Comparison of ENCODE assay signal across 8 cellular contexts in the genomic region with DNA sequence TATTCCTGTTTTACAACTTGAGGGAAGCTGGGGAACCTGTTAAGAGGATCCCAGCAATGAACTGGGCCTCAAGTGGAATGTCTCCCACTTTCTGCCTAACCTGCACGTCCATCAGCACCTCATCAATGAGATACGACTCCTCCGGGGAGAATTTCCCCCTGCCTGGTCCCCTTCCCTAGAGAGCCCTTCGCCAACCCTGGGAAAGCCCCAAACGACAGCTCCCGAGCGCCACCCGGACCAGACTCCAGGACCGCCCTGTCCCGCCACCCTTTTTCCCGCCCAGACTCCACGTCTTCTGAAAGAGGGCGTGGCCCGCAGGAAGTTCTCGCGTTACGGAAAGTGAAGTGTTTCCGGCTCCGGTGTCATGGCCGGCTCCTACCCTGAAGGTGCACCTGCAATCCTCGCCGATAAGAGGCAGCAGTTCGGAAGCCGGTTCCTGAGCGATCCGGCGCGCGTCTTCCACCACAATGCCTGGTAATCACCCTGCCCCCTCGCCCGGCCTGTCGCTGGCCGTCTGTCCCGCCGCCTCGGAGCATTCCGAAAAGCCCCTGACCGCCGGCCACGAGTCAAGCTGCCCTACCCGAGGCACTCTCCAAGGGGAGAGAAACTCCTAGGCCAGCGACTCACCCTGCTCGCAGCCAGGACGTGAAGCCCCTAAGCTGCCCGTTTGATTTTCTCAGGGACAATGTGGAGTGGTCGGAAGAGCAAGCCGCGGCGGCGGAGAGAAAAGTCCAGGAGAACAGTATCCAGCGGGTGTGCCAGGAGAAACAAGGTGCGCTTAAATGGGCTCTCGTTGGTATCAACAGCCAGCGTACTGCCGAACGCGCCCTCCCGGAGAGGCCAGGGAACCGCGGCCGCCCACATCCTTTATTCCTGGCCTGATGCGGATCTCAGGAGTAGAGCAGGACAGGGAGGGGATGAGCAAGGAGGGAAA. TPM values are rescaled to one million over a fixed set of nuclear protein-coding genes. Genes with fewer than 3 reads are reported as not detected.
DNase-seq lines count a peak whose midpoint lies in the region; ATAC-seq, FAIRE-seq and TF ChIP-seq lines count a peak whose summit lies in the region.
"Not testable (repeated sequence)": the region's sequence is repeated elsewhere in the genome, so short reads cannot be mapped to it uniquely, and the experiment has no call there.

A gene with protein sequence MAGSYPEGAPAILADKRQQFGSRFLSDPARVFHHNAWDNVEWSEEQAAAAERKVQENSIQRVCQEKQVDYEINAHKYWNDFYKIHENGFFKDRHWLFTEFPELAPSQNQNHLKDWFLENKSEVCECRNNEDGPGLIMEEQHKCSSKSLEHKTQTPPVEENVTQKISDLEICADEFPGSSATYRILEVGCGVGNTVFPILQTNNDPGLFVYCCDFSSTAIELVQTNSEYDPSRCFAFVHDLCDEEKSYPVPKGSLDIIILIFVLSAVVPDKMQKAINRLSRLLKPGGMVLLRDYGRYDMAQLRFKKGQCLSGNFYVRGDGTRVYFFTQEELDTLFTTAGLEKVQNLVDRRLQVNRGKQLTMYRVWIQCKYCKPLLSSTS (plus strand): TSS at position 347 of the 934 bp plus-strand sequence. CDS start 18 bp downstream, at position 365.

- H3K9me3 Mint-ChIP-seq in nephron progenitor cell: not testable (repeated sequence)

- DNase-seq in ELR (ENCODE audit: low read depth) (peak; percentile 96), H54 (ENCODE audit: insufficient read length, low spot score) (peak; percentile 62), LoVo (ENCODE audit: low spot score) (peak; percentile 96), RWPE2 (ENCODE audit: low spot score) (peak; percentile 92), fibroblast of the aortic adventitia (ENCODE audit: low read depth) (peak; percentile 85), nephron progenitor cell (peak; percentile 85), stomach (peak; percentile 92)
- DNase-seq in activated T-helper 9 cell treated with anti-CD3 and anti-CD28 coated beads, Interleukin-2, amount 50 U/mL, for 16 hours (ENCODE audit: low read depth): peak; percentile 86

- not testable (repeated sequence) for H3K27me3 Mint-ChIP-seq in nephron progenitor cell (ENCODE audit: low read depth, poor library complexity)

- H3K4me3 ChIP-seq in RWPE2 (ENCODE audit: severe bottlenecking) (peak within 1 kb of the TSS; percentile 57), fibroblast of the aortic adventitia (ENCODE audit: low read depth, low read length) (peak within 1 kb of the TSS; percentile 78), stomach (peak within 1 kb of the TSS; percentile 65 to 91 (median 85))

- H3K27me3 ChIP-seq in RWPE2 (ENCODE audit: insufficient read depth, poor library complexity, severe bottlenecking); stomach: not testable (repeated sequence)

- peak; percentile 74 for FAIRE-seq in H54 (lab: Jason Lieb, UNC)

- not testable (repeated sequence) for TF ChIP-seq EP300 in stomach (IDR thresholded peaks at IDR 0.05)

- intact Hi-C loops in stomach (cut with DNase I; ENCODE audit: low total_unique reads): not testable (repeated sequence)

- H3K27ac ChIP-seq in RWPE2 (ENCODE audit: poor library complexity, severe bottlenecking): peak within 1 kb of the TSS; percentile 62
- H3K27ac ChIP-seq in stomach: peak within 1 kb of the TSS; percentile 83 to 90 (median 86)

- 0 to 1% (median 0%) methylated on average over 30 to 62 of the region's 62 CpGs for WGBS in stomach, 5 donors

- peaks cover 29% of the 10 kb centered on the region for H3K4me1 Mint-ChIP-seq in nephron progenitor cell

- H3K4me3 Mint-ChIP-seq in nephron progenitor cell: peak within 1 kb of the TSS; percentile 100

- H3K36me3 Mint-ChIP-seq in nephron progenitor cell (ENCODE audit: low read depth): peaks cover 20% of the 10 kb centered on the region

- H3K27ac Mint-ChIP-seq in nephron progenitor cell: peak within 1 kb of the TSS; percentile 99

- H3K9me3 ChIP-seq in RWPE2 (ENCODE audit: severe bottlenecking); stomach: not testable (repeated sequence)

- not testable (repeated sequence) for H3K4me1 ChIP-seq in RWPE2 (ENCODE audit: insufficient read depth, poor library complexity, severe bottlenecking)
- peaks cover 13 to 31% (median 23%) of the 10 kb centered on the region in 4 donors for H3K4me1 ChIP-seq in stomach

- TF ChIP-seq CTCF in RWPE2 (IDR thresholded peaks at IDR 0.05; ENCODE audit: poor library complexity, severe bottlenecking) (peak; percentile 22), fibroblast of the aortic adventitia (IDR thresholded peaks at IDR 0.05; ENCODE audit: insufficient read depth, low read length) (peak; percentile 45), nephron progenitor cell (IDR thresholded peaks at IDR 0.05) (peak; percentile 42), stomach (IDR thresholded peaks at IDR 0.05) (peak in 5 of 7 experiments; percentile 10 to 53 (median 41))

- TF ChIP-seq POLR2A in H54 (IDR thresholded peaks at IDR 0.05; ENCODE audit: low read depth, low read length) (peak; percentile 67), stomach (IDR thresholded peaks at IDR 0.05) (peak in 1 of 4 donors; percentile 9)

- H3K36me3 ChIP-seq in RWPE2 (ENCODE audit: low read depth) (peaks cover 20% of the 10 kb centered on the region), stomach (peaks cover 10 to 26% (median 24%) of the 10 kb centered on the region in 4 donors)

- peak; percentile 93 for ATAC-seq in RWPE2 (ENCODE audit: low read depth)

RNA-seq across cellular contexts. Expression of the gene that starts here (rescaled TPM):
- total RNA-seq in fibroblast of the aortic adventitia (ENCODE audit: low replicate concordance) (13.5 and 41.4 TPM in 2 replicates), stomach (10 to 100 TPM; 10.3 to 21.5 (median 12.5) TPM)
- polyA plus RNA-seq in stomach: 10 to 100 TPM in 2 of 3 donors, 1 to 10 TPM in 1; 7.8 to 12.8 (median 11.7) TPM

Comparison
In these comparisons a context has a peak if more than half of its experiments do, and no peak if none do; other contexts are left out.
1. Peak in every context shown above with its lines: DNase-seq, ATAC-seq, H3K4me3 ChIP-seq and H3K27ac ChIP-seq.